22 cellular contexts compared by ENCODE assay signal in genomic region chr2:191174539-191174938, GRCh38.
"Had no signal": no experiment of that assay in that cellular context is flagged by ENCODE, and none has a peak within 500 bp of the region (broad histone marks: within the 10 kb centered on the region; RNA-seq: fewer than 3 reads in every experiment).

No MANE protein-coding gene starts in this region.

- DNase-seq: activated CD4-positive, alpha-beta T cell treated with anti-CD3 and anti-CD28 coated beads, Interleukin-2, amount 50 U/mL, for 4 hours; activated CD8-positive, alpha-beta memory T cell treated with anti-CD3 and anti-CD28 coated beads, Interleukin-2, amount 50 U/mL, for 48 hours; activated effector memory CD4-positive, alpha-beta T cell treated with Interleukin-2 at 50 U/mL for 16 hours; activated naive CD4-positive, alpha-beta T cell treated with anti-CD3 and anti-CD28 coated beads, Interleukin-2, amount 10 ng/mL, durations not matched to agents 7 days and 5 days; activated T-cell treated with anti-CD3 and anti-CD28 coated beads, Interleukin-2, amount 50 U/mL, for 48 hours; anterior cingulate cortex; body of pancreas; effector CD4-positive, alpha-beta T cell; foreskin melanocyte; left lung; midbrain; nephron progenitor cell; occipital lobe; sigmoid colon; stimulated activated CD4-positive, alpha-beta T cell treated with anti-CD3 and anti-CD28 coated beads, Interleukin-2, amount 100 ng/mL, for 48 hours; stimulated activated CD8-positive, alpha-beta memory T cell treated with anti-CD3 and anti-CD28 coated beads, Interleukin-4, amount 100 ng/mL, for 48 hours; stimulated activated naive B cell treated with anti-CD40 and anti-IgM and Interleukin-4, amounts not matched to agents 10 μg/mL and 1 μg/mL and 100 μg/mL, for 72 hours; T-helper 9 cell had no signal

- H3K4me3 Mint-ChIP-seq: activated naive CD4-positive, alpha-beta T cell treated with anti-CD3 and anti-CD28 coated beads, Interleukin-2, amount 10 ng/mL, durations not matched to agents 7 days and 5 days; nephron progenitor cell; stimulated activated naive B cell treated with anti-CD40 and anti-IgM and Interleukin-4, amounts not matched to agents 10 μg/mL and 1 μg/mL and 100 μg/mL, for 72 hours; type B pancreatic cell had no signal

- H3K27me3 ChIP-seq: body of pancreas, left lung, sigmoid colon, vagina had no signal

- H3K4me3 ChIP-seq: body of pancreas, left lung, lung, sigmoid colon, thoracic aorta, vagina had no signal

- H3K27me3 Mint-ChIP-seq: type B pancreatic cell had no signal

- H3K9me3 ChIP-seq: body of pancreas, left lung, sigmoid colon, thoracic aorta, vagina had no signal

- H3K36me3 Mint-ChIP-seq: activated naive CD4-positive, alpha-beta T cell treated with anti-CD3 and anti-CD28 coated beads, Interleukin-2, amount 10 ng/mL, durations not matched to agents 7 days and 5 days; stimulated activated naive B cell treated with anti-CD40 and anti-IgM and Interleukin-4, amounts not matched to agents 10 μg/mL and 1 μg/mL and 100 μg/mL, for 72 hours had no signal

- H3K9me3 Mint-ChIP-seq: activated naive CD4-positive, alpha-beta T cell treated with anti-CD3 and anti-CD28 coated beads, Interleukin-2, amount 10 ng/mL, durations not matched to agents 7 days and 5 days; nephron progenitor cell; stimulated activated naive B cell treated with anti-CD40 and anti-IgM and Interleukin-4, amounts not matched to agents 10 μg/mL and 1 μg/mL and 100 μg/mL, for 72 hours; type B pancreatic cell had no signal

- H3K36me3 ChIP-seq: left lung, sigmoid colon, thoracic aorta, vagina had no signal

- H3K27ac ChIP-seq: body of pancreas, left lung, sigmoid colon, thoracic aorta, vagina had no signal

- ATAC-seq: body of pancreas; left lung; stimulated activated naive B cell treated with anti-CD40 and anti-IgM and Interleukin-4, amounts not matched to agents 10 μg/mL and 1 μg/mL and 100 μg/mL, for 72 hours had no signal

- H3K27ac Mint-ChIP-seq: activated naive CD4-positive, alpha-beta T cell treated with anti-CD3 and anti-CD28 coated beads, Interleukin-2, amount 10 ng/mL, durations not matched to agents 7 days and 5 days; nephron progenitor cell; stimulated activated naive B cell treated with anti-CD40 and anti-IgM and Interleukin-4, amounts not matched to agents 10 μg/mL and 1 μg/mL and 100 μg/mL, for 72 hours; type B pancreatic cell had no signal
